In the genomic region with DNA sequence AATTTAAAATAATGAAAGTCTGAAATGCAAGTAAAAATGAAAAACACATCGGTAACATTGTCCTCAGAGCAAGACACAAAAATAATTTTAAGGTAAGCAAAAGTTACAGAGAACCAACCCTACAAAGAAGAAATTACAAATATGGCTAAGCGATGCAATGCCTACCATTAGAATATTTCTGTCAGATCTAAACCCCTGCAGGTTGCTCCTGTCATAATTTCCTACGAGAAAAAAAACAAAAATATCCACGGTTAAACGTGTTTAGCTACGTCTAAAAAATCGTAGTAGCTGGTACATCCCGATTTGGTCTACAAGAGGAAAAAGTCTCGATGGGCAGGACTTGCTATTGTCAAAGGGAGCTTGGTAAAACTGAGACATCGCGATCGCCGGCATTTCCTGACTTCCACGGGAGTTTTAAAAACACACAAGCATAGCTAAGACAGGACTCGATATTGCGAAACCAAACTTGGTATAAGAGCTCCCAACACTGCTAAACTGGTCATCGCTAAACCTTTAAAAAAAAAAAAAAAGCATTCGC, we compare ENCODE assay signal across 1 cellular context.
TF ChIP-seq lines count a peak whose summit lies in the region.

No MANE protein-coding gene starts in this region.

TF ChIP-seq in HEK293T, 16 proteins besides CTCF, POLR2A, EP300 and RAD21 (continued from another document):
- no peak for TF ChIP-seq CTBP1 (IDR thresholded peaks at IDR 0.05; ENCODE audit: borderline replicate concordance)
- no peak for TF ChIP-seq BHLHE40 (IDR thresholded peaks at IDR 0.05; ENCODE audit: borderline replicate concordance)
- no peak for TF ChIP-seq HDGF (IDR thresholded peaks at IDR 0.05; ENCODE audit: borderline replicate concordance)
